In the genomic region with DNA sequence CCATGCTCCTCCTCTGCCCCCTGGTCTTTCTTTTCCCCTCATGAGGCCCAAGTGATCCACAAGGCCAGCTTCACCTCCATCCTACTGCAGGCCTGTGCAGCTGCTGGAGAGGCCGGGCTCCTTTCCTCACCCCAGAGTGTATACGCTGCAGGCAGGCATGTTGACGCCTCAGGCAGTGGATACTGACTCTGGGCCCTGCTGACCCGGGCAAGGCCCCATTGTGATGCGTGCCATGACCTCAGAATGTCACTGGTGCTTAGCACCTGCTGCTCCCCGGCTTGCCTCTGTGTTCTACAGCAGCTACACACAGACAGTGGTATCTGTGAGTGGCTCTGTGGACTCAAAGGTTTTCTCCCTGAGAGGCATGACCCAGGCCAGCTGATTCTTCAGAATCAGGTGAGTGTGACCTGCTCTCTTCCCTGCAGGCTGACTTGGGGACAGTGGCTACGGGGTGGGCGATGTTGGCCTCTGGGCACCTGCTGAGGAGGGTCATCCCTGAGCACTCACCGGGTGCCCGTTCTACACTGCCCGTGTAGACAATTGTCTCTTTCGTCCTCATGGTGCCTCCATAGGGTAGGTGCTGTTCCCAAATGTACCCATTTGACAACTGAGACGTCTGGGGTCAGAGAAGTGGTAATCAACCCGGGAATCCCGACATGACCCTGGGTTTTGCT, we compare ENCODE assay signal across 1 cellular context.
TF ChIP-seq lines count a peak whose summit lies in the region.

No MANE protein-coding gene starts in this region.

TF ChIP-seq in GM23338, 12 proteins besides CTCF, POLR2A, EP300 and RAD21:
- TF ChIP-seq POLR2AphosphoS5 (IDR thresholded peaks at IDR 0.05; ENCODE audit: low read depth) (no peak), JUNB (IDR thresholded peaks at IDR 0.05; ENCODE audit: unreplicated experiment) (no peak), EZH2phosphoT487 (IDR thresholded peaks at IDR 0.05; ENCODE audit: unreplicated experiment) (no peak), NANOG (IDR thresholded peaks at IDR 0.05; ENCODE audit: borderline replicate concordance) (no peak), ZNF114 (CRISPR knock-in tag; IDR thresholded peaks at IDR 0.05) (no peak), STAT1 (IDR thresholded peaks at IDR 0.05; ENCODE audit: unreplicated experiment) (no peak), ZNF331 (CRISPR knock-in tag; IDR thresholded peaks at IDR 0.05; ENCODE audit: low read depth) (no peak), ZNF462 (CRISPR knock-in tag; IDR thresholded peaks at IDR 0.05) (no peak), EZH2 (IDR thresholded peaks at IDR 0.05; ENCODE audit: low read depth, unreplicated experiment) (no peak), CREB1 (CRISPR knock-in tag; IDR thresholded peaks at IDR 0.05; ENCODE audit: low read depth) (no peak)
- TF ChIP-seq, protein P1, sequence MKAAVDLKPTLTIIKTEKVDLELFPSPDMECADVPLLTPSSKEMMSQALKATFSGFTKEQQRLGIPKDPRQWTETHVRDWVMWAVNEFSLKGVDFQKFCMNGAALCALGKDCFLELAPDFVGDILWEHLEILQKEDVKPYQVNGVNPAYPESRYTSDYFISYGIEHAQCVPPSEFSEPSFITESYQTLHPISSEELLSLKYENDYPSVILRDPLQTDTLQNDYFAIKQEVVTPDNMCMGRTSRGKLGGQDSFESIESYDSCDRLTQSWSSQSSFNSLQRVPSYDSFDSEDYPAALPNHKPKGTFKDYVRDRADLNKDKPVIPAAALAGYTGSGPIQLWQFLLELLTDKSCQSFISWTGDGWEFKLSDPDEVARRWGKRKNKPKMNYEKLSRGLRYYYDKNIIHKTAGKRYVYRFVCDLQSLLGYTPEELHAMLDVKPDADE (IDR thresholded peaks at IDR 0.05), result no peak
- TF ChIP-seq, protein P2, sequence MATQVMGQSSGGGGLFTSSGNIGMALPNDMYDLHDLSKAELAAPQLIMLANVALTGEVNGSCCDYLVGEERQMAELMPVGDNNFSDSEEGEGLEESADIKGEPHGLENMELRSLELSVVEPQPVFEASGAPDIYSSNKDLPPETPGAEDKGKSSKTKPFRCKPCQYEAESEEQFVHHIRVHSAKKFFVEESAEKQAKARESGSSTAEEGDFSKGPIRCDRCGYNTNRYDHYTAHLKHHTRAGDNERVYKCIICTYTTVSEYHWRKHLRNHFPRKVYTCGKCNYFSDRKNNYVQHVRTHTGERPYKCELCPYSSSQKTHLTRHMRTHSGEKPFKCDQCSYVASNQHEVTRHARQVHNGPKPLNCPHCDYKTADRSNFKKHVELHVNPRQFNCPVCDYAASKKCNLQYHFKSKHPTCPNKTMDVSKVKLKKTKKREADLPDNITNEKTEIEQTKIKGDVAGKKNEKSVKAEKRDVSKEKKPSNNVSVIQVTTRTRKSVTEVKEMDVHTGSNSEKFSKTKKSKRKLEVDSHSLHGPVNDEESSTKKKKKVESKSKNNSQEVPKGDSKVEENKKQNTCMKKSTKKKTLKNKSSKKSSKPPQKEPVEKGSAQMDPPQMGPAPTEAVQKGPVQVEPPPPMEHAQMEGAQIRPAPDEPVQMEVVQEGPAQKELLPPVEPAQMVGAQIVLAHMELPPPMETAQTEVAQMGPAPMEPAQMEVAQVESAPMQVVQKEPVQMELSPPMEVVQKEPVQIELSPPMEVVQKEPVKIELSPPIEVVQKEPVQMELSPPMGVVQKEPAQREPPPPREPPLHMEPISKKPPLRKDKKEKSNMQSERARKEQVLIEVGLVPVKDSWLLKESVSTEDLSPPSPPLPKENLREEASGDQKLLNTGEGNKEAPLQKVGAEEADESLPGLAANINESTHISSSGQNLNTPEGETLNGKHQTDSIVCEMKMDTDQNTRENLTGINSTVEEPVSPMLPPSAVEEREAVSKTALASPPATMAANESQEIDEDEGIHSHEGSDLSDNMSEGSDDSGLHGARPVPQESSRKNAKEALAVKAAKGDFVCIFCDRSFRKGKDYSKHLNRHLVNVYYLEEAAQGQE (IDR thresholded peaks at IDR 0.05; ENCODE audit: unreplicated experiment), result no peak
